ENCODE assay signal across 8 cellular contexts in the genomic region with DNA sequence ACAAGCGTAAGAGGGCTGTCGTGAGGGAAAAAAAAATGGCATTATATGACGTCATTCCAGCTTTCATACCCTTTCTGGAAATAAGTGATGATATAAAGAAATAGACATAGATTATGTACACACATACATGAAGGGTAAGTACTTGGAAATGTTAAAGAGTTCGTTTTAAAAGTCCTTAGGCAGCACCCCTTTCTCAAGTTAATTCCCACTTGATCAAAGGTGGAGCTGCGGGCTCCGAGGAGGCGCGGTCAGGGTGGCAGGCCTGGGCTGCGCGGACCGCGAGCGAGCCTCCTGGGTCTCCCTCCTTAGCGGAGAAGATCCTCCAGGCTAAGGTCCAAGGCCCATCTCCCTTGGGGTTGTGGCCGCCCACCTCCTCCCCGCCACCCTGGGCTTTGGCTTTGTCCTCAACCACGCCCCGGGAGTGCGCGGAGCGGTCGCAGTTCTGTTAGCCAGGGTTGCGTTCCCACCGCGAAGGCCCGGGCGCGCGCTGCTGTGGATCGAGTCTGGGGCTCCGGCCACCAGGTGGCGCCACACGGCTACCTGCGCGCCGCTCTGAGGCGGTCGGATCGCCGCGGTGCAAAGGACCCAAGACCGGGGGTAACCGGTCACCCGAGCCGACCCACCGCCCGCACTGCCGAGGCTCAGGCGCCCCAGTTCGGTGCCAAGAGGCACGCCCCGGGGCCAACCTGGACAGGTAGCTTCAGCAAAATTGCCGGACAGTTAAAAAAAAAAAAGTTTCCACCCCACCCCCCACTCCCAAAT.
DNase-seq lines count a peak whose midpoint lies in the region; ATAC-seq and TF ChIP-seq lines count a peak whose summit lies in the region.

No MANE protein-coding gene starts in this region.

- dilution Hi-C loops in IMR-90 (cut with HindIII; ENCODE audit: low sequenced_read_pairs, unreplicated experiment) = no loop called here

- TF ChIP-seq CTCF in IMR-90 (conservative IDR thresholded peaks at IDR 0.05; ENCODE audit: low read depth, low read length) (peak; percentile 80), glutamatergic neuron (IDR thresholded peaks at IDR 0.05; ENCODE audit: partially characterized antibody, unreplicated experiment) (peak; percentile 97), osteocyte (IDR thresholded peaks at IDR 0.05) (peak; percentile 98), thoracic aorta (IDR thresholded peaks at IDR 0.05) (peak; percentile 92)

- peak overlapping the region; percentile 93 for H3K4me2 ChIP-seq in IMR-90 (ENCODE audit: low read depth, low read length)

- no peak overlapping the region; the same call in 1 of the 2 replicates for H4K91ac ChIP-seq in IMR-90 (ENCODE audit: insufficient read depth, low read depth, low read length)

- intact Hi-C loops in IMR-90 (cut with micrococcal nuclease) = loop anchor here (1.0 to 10.0 kb wide), 3 partner anchors 191 to 299 kb away; no protein-coding TSS in a partner anchor

- no peaks in the 10 kb centered on the region for H3K36me3 Mint-ChIP-seq in CD4-positive, CD25-positive, alpha-beta regulatory T cell
- H3K36me3 Mint-ChIP-seq in glutamatergic neuron (ENCODE audit: unreplicated experiment) (no peaks in the 10 kb centered on the region), osteocyte (ENCODE audit: unreplicated experiment) (no peaks in the 10 kb centered on the region)

- H2BK120ac ChIP-seq in IMR-90 (ENCODE audit: low read depth, low read length) = no peak overlapping the region; the same call in 1 of the 2 replicates

- TF ChIP-seq RAD21 in IMR-90 (IDR thresholded peaks at IDR 0.05; ENCODE audit: low read length) = peak; percentile 71

- H3K4ac ChIP-seq in IMR-90 (ENCODE audit: low read depth, low read length) = no peak overlapping the region

- H3K14ac ChIP-seq in IMR-90 (replicated peaks; ENCODE audit: low read depth, low read length) = no peak overlapping the region; the same call in 1 of the 2 replicates

- no peaks in the 10 kb centered on the region for H3K9me3 Mint-ChIP-seq in CD4-positive, CD25-positive, alpha-beta regulatory T cell
- H3K9me3 Mint-ChIP-seq in glutamatergic neuron (ENCODE audit: unreplicated experiment) (peaks cover 2% of the 10 kb centered on the region), osteocyte (ENCODE audit: unreplicated experiment) (no peaks in the 10 kb centered on the region)

- no TSS peak for BruUV-seq in IMR-90 (replicated peaks; lab: Mats Ljungman, UMichigan)

- no peak overlapping the region for H4K5ac ChIP-seq in IMR-90 (ENCODE audit: low read depth, low read length)

- CTCF ChIA-PET in IMR-90 (lab: Yijun Ruan, JAX) = interaction anchor here (0.6 to 1.7 kb wide), 10 partner anchors 9 to 218 kb away, joined by 3 to 8 read pairs (median 4); no protein-coding TSS in a partner anchor

- H2BK20ac ChIP-seq in IMR-90 (ENCODE audit: low read depth, low read length) = no peak overlapping the region

- peak overlapping the region in 2 of 4 donors; percentile 62 to 65 for H3K4me3 Mint-ChIP-seq in CD4-positive, CD25-positive, alpha-beta regulatory T cell
- H3K4me3 Mint-ChIP-seq in glutamatergic neuron (ENCODE audit: unreplicated experiment) (peak overlapping the region; percentile 52), osteocyte (ENCODE audit: unreplicated experiment) (peak overlapping the region; percentile 66)

- peak overlapping the region; percentile 93 for H2AFZ ChIP-seq in IMR-90 (replicated peaks; ENCODE audit: low read length, poor library complexity)

- H3K23ac ChIP-seq in IMR-90 (ENCODE audit: low read depth, low read length) = no peak overlapping the region

- no peak overlapping the region for H3K4me3 ChIP-seq in CD4-positive, CD25-positive, alpha-beta regulatory T cell (ENCODE audit: low read depth, low read length)
- H3K4me3 ChIP-seq in IMR-90 (ENCODE audit: insufficient read depth, low read depth, low read length) (peak overlapping the region; percentile 51), SJCRH30 (peak overlapping the region; percentile 12), thoracic aorta (peak overlapping the region; percentile 71)

- DNase-seq in CD4-positive, CD25-positive, alpha-beta regulatory T cell = peak; percentile 64 to 71 (median 70)
- DNase-seq in IMR-90 = peak; percentile 46
- peak; percentile 46 to 60 for DNase-seq in SJCRH30
- peak; percentile 83 for DNase-seq in activated naive CD4-positive, alpha-beta T cell treated with Interleukin-2 at 50 U/mL for 16 hours
- peak; percentile 90 for DNase-seq in glutamatergic neuron
- peak; percentile 93 for DNase-seq in osteocyte (ENCODE audit: extremely low spot score, unreplicated experiment)
- DNase-seq in thoracic aorta (ENCODE audit: low spot score) = no peak

- H2AK5ac ChIP-seq in IMR-90 (ENCODE audit: low read depth, low read length) = no peak overlapping the region

- TF ChIP-seq POLR2A in IMR-90 (IDR thresholded peaks at IDR 0.05; ENCODE audit: low read depth, low read length) = no peak

- H3K4me1 ChIP-seq in CD4-positive, CD25-positive, alpha-beta regulatory T cell (ENCODE audit: control insufficient read depth, insufficient read depth, low read length, poor library complexity, severe bottlenecking) = peaks cover 9% of the 10 kb centered on the region
- no peaks in the 10 kb centered on the region for H3K4me1 ChIP-seq in IMR-90 (ENCODE audit: control insufficient read depth, insufficient read depth, low read length)
- H3K4me1 ChIP-seq in SJCRH30 = peaks cover 10% of the 10 kb centered on the region
- peaks cover 0 to 18% of the 10 kb centered on the region in 2 donors for H3K4me1 ChIP-seq in thoracic aorta (ENCODE audit: control insufficient read depth in 1 of 2, low read depth in 2 of 2)

- ATAC-seq in CD4-positive, CD25-positive, alpha-beta regulatory T cell (ENCODE audit: low read depth in 2 of 2) = peak; percentile 84 to 88
- ATAC-seq in GM19397 (IDR thresholded peaks at IDR 0.05; ENCODE audit: unreplicated experiment) = peak; percentile 58
- peak; percentile 94 for ATAC-seq in IMR-90 (ENCODE audit: low read depth)
- peak; percentile 79 for ATAC-seq in thoracic aorta (ENCODE audit: insufficient number of reproducible peaks, low FRiP score, low read depth)

- H2AK9ac ChIP-seq in IMR-90 (replicated peaks; ENCODE audit: low read depth, low read length, poor library complexity) = peak overlapping the region; percentile 58

- H3K56ac ChIP-seq in IMR-90 (ENCODE audit: extremely low read depth, insufficient read depth, low read length) = no peak overlapping the region

- no peak overlapping the region for H3K18ac ChIP-seq in IMR-90 (ENCODE audit: low read depth, low read length)

- H3K27me3 ChIP-seq in CD4-positive, CD25-positive, alpha-beta regulatory T cell (ENCODE audit: control insufficient read depth, insufficient read depth, low read length) = no peaks in the 10 kb centered on the region
- peaks cover 10% of the 10 kb centered on the region; the same call in 1 of the 2 replicates for H3K27me3 ChIP-seq in IMR-90 (ENCODE audit: control insufficient read depth, insufficient read depth, low read length)
- H3K27me3 ChIP-seq in SJCRH30 = no peaks in the 10 kb centered on the region; the same call in 1 of the 2 replicates
- no peaks in the 10 kb centered on the region for H3K27me3 ChIP-seq in thoracic aorta (replicated peaks; ENCODE audit: insufficient read depth)

- POLR2A ChIA-PET in IMR-90 (lab: Charles Lee; ENCODE audit: unreplicated experiment) = no interaction called here

- H3K79me1 ChIP-seq in IMR-90 (ENCODE audit: low read depth in 1 of 2, low read length in 2 of 2) = no peaks in the 10 kb centered on the region

- H2BK5ac ChIP-seq in IMR-90 (ENCODE audit: low read depth, low read length, poor library complexity, severe bottlenecking) = no peak overlapping the region

- H3K9me1 ChIP-seq in IMR-90 (ENCODE audit: insufficient read depth, low read length) = no peaks in the 10 kb centered on the region

- H3K36me3 ChIP-seq in CD4-positive, CD25-positive, alpha-beta regulatory T cell (ENCODE audit: control insufficient read depth, insufficient read depth, low read length) = no peaks in the 10 kb centered on the region
- H3K36me3 ChIP-seq in IMR-90 (ENCODE audit: control insufficient read depth, insufficient read depth, low read length) = no peaks in the 10 kb centered on the region
- H3K36me3 ChIP-seq in SJCRH30 = no peaks in the 10 kb centered on the region
- H3K36me3 ChIP-seq in thoracic aorta = no peaks in the 10 kb centered on the region

- H3K9me3 ChIP-seq in CD4-positive, CD25-positive, alpha-beta regulatory T cell (ENCODE audit: control insufficient read depth in 2 of 2, low read length in 2 of 2) = no peaks in the 10 kb centered on the region
- H3K9me3 ChIP-seq in IMR-90 (ENCODE audit: control insufficient read depth, insufficient read depth, low read length) (no peaks in the 10 kb centered on the region), SJCRH30 (replicated peaks) (no peaks in the 10 kb centered on the region), thoracic aorta (no peaks in the 10 kb centered on the region)

- in situ Hi-C loops in IMR-90 (cut with MboI; ENCODE audit: low sequenced_read_pairs) = no loop called here

- peak overlapping the region in 1 of 2 experiments; percentile 22; a peak in 1 of 4 replicates for H4K8ac ChIP-seq in IMR-90 (ENCODE audit: low read depth in 2 of 2, low read length in 2 of 2)

- 2% methylated on average over 27 of the region's 53 CpGs; no CpG with 5 or more reads in 1 of the 2 experiments for WGBS in IMR-90 (ENCODE audit: extremely low coverage in 2 of 2, insufficient read length in 1 of 2), 2 experiments

- H4K20me1 ChIP-seq in IMR-90 (ENCODE audit: insufficient read depth, low read length) = no peaks in the 10 kb centered on the region

- H3K27me3 Mint-ChIP-seq in CD4-positive, CD25-positive, alpha-beta regulatory T cell = peaks cover 15% of the 10 kb centered on the region
- peaks cover 11% of the 10 kb centered on the region for H3K27me3 Mint-ChIP-seq in glutamatergic neuron (ENCODE audit: unreplicated experiment)
- H3K27me3 Mint-ChIP-seq in osteocyte (ENCODE audit: unreplicated experiment) = no peaks in the 10 kb centered on the region

- peaks cover 0 to 6% (median 1%) of the 10 kb centered on the region in 4 donors for H3K4me1 Mint-ChIP-seq in CD4-positive, CD25-positive, alpha-beta regulatory T cell
- H3K4me1 Mint-ChIP-seq in glutamatergic neuron (ENCODE audit: low read depth, unreplicated experiment) (peaks cover 23% of the 10 kb centered on the region), osteocyte (ENCODE audit: unreplicated experiment) (peaks cover 3% of the 10 kb centered on the region)

- peak overlapping the region; percentile 43; the same call in 1 of the 2 replicates for H3K9ac ChIP-seq in IMR-90 (ENCODE audit: low read depth, low read length)

- no peak overlapping the region for H2BK15ac ChIP-seq in IMR-90 (ENCODE audit: low read depth, low read length)

- H3K27ac ChIP-seq in CD4-positive, CD25-positive, alpha-beta regulatory T cell (ENCODE audit: insufficient read depth, low read length, poor library complexity, severe bottlenecking) = no peak overlapping the region
- H3K27ac ChIP-seq in IMR-90 (ENCODE audit: insufficient read depth, low read length) (no peak overlapping the region; the same call in 1 of the 2 replicates), SJCRH30 (no peak overlapping the region), thoracic aorta (no peak overlapping the region)

- H3K27ac Mint-ChIP-seq in CD4-positive, CD25-positive, alpha-beta regulatory T cell = peak overlapping the region in 1 of 3 donors; percentile 95
- H3K27ac Mint-ChIP-seq in glutamatergic neuron (ENCODE audit: unreplicated experiment) (no peak overlapping the region), osteocyte (ENCODE audit: unreplicated experiment) (no peak overlapping the region)
